16 cellular contexts compared by ENCODE assay signal in genomic region chr16:89113661-89114060, GRCh38. TPM values are rescaled to one million over a fixed set of nuclear protein-coding genes. Genes with fewer than 3 reads are reported as not detected.
A peak's percentile ranks its signal among the peaks of the same experiment; 100 is the strongest.
DNase-seq lines count a peak whose midpoint lies in the region; ATAC-seq and TF ChIP-seq lines count a peak whose summit lies in the region.
"Had no signal": no experiment of that assay in that cellular context is flagged by ENCODE, and none has a peak within 500 bp of the region (broad histone marks: within the 10 kb centered on the region; RNA-seq: fewer than 3 reads in every experiment).

No MANE protein-coding gene starts in this region.

- H3K9me3 ChIP-seq in osteoblast (ENCODE audit: low read depth, low read length) = no peaks in the 10 kb centered on the region
- H3K9me3 ChIP-seq in prostate gland = no peaks in the 10 kb centered on the region
- H3K9me3 ChIP-seq: adrenal gland had no signal

- no peak for ATAC-seq in HG03432 (IDR thresholded peaks at IDR 0.05; ENCODE audit: unreplicated experiment)
- no peak for ATAC-seq in HG03045 (IDR thresholded peaks at IDR 0.05; ENCODE audit: unreplicated experiment)
- ATAC-seq: K562 had no signal

- peak overlapping the region; percentile 91 for H3K27ac Mint-ChIP-seq in activated T-helper 2 cell treated with anti-CD3 and anti-CD28 coated beads, Interferon-gamma antibody, Interleukin-2, Interleukin-4, amounts not matched to agents 10 μg/mL and 5 μg/mL and 100 μg/mL, durations not matched to agents 14 hours and 24 hours and 36 hours
- H3K27ac Mint-ChIP-seq: progenitor cell of endocrine pancreas had no signal

- H3K36me3 ChIP-seq in osteoblast (ENCODE audit: insufficient read depth, low read length) = peaks cover 11% of the 10 kb centered on the region
- no peaks in the 10 kb centered on the region for H3K36me3 ChIP-seq in prostate gland

- no peak for TF ChIP-seq CTCF in osteoblast (IDR thresholded peaks at IDR 0.05; ENCODE audit: extremely low read depth, low read depth, low read length)
- no peak for TF ChIP-seq CTCF in prostate gland (IDR thresholded peaks at IDR 0.05)

- 98% methylated on average over 25 of the region's 27 CpGs for WGBS in prostate gland

- no peaks in the 10 kb centered on the region for H3K27me3 ChIP-seq in osteoblast (ENCODE audit: insufficient read depth, low read length)
- no peaks in the 10 kb centered on the region for H3K27me3 ChIP-seq in prostate gland (replicated peaks; ENCODE audit: insufficient read depth)
- H3K27me3 ChIP-seq: adrenal gland had no signal

- H3K4me1 ChIP-seq in osteoblast (ENCODE audit: insufficient read depth, low read length) = peaks cover 8% of the 10 kb centered on the region
- no peaks in the 10 kb centered on the region for H3K4me1 ChIP-seq in prostate gland (replicated peaks)

- H3K4me3 ChIP-seq in osteoblast (ENCODE audit: insufficient read depth, low read length) = no peak overlapping the region
- no peak overlapping the region for H3K4me3 ChIP-seq in prostate gland
- H3K4me3 ChIP-seq: adrenal gland, K562 had no signal

- peak; percentile 61 for DNase-seq in activated effector memory CD4-positive, alpha-beta T cell treated with anti-CD3 and anti-CD28 coated beads, Interleukin-2, amount 50 U/mL, for 16 hours
- no peak for DNase-seq in activated effector memory CD4-positive, alpha-beta T cell treated with Interleukin-2 at 50 U/mL for 16 hours
- DNase-seq in activated T-helper 2 cell treated with anti-CD3 and anti-CD28 coated beads, Interferon-gamma antibody, Interleukin-2, Interleukin-4, amounts not matched to agents 10 μg/mL and 5 μg/mL and 100 μg/mL, durations not matched to agents 14 hours and 24 hours and 36 hours (ENCODE audit: low spot score) = no peak
- DNase-seq in osteoblast (ENCODE audit: insufficient read length, low spot score, missing footprints) = peak; percentile 50
- DNase-seq in prostate gland (ENCODE audit: low spot score) = no peak
- DNase-seq: adrenal gland; erythroblast; NCI-H1436; NCI-H510A; RPMI8226; stimulated activated CD4-positive, alpha-beta T cell treated with anti-CD3 and anti-CD28 coated beads, Interleukin-12 subunit alpha, Interleukin-12 subunit beta, amount 100 ng/mL, for 4 hours had no signal

- H3K27me3 Mint-ChIP-seq in activated T-helper 2 cell treated with anti-CD3 and anti-CD28 coated beads, Interferon-gamma antibody, Interleukin-2, Interleukin-4, amounts not matched to agents 10 μg/mL and 5 μg/mL and 100 μg/mL, durations not matched to agents 14 hours and 24 hours and 36 hours (ENCODE audit: low read depth) = no peaks in the 10 kb centered on the region
- H3K27me3 Mint-ChIP-seq: progenitor cell of endocrine pancreas had no signal

- intact Hi-C loops in activated T-helper 2 cell treated with anti-CD3 and anti-CD28 coated beads, Interferon-gamma antibody, Interleukin-2, Interleukin-4, amounts not matched to agents 10 μg/mL and 5 μg/mL and 100 μg/mL, durations not matched to agents 14 hours and 24 hours and 36 hours (cut with micrococcal nuclease) = loop anchor here (10.0 kb wide), 1 partner anchor 101 kb away; the partner anchor contains the start of gene ZNF778
- intact Hi-C loops in prostate gland (cut with DNase I) = no loop called here

- no peak overlapping the region for H3K4me2 ChIP-seq in osteoblast (ENCODE audit: insufficient read depth, low read length)

- no peaks in the 10 kb centered on the region for H4K20me1 ChIP-seq in osteoblast (ENCODE audit: insufficient read depth, low read length)

- no peak overlapping the region for H2AFZ ChIP-seq in osteoblast (ENCODE audit: low read length)

- H3K4me1 Mint-ChIP-seq in activated T-helper 2 cell treated with anti-CD3 and anti-CD28 coated beads, Interferon-gamma antibody, Interleukin-2, Interleukin-4, amounts not matched to agents 10 μg/mL and 5 μg/mL and 100 μg/mL, durations not matched to agents 14 hours and 24 hours and 36 hours (ENCODE audit: low read depth) = peaks cover 32% of the 10 kb centered on the region

- no peaks in the 10 kb centered on the region for H3K79me2 ChIP-seq in osteoblast (ENCODE audit: insufficient read depth, low read length)

- peak; percentile 23 for TF ChIP-seq POLR2A in GM18526 (IDR thresholded peaks at IDR 0.05; ENCODE audit: extremely low read depth, insufficient read length)
- TF ChIP-seq POLR2A in prostate gland (IDR thresholded peaks at IDR 0.05) = no peak

- peaks cover 43% of the 10 kb centered on the region for H3K36me3 Mint-ChIP-seq in activated T-helper 2 cell treated with anti-CD3 and anti-CD28 coated beads, Interferon-gamma antibody, Interleukin-2, Interleukin-4, amounts not matched to agents 10 μg/mL and 5 μg/mL and 100 μg/mL, durations not matched to agents 14 hours and 24 hours and 36 hours (ENCODE audit: low read depth)

- H3K4me3 Mint-ChIP-seq in activated T-helper 2 cell treated with anti-CD3 and anti-CD28 coated beads, Interferon-gamma antibody, Interleukin-2, Interleukin-4, amounts not matched to agents 10 μg/mL and 5 μg/mL and 100 μg/mL, durations not matched to agents 14 hours and 24 hours and 36 hours (ENCODE audit: low read depth) = no peak overlapping the region

- H3K9me3 Mint-ChIP-seq in activated T-helper 2 cell treated with anti-CD3 and anti-CD28 coated beads, Interferon-gamma antibody, Interleukin-2, Interleukin-4, amounts not matched to agents 10 μg/mL and 5 μg/mL and 100 μg/mL, durations not matched to agents 14 hours and 24 hours and 36 hours = no peaks in the 10 kb centered on the region

- H3K27ac ChIP-seq in osteoblast (ENCODE audit: low read depth, low read length) = no peak overlapping the region
- H3K27ac ChIP-seq in prostate gland = no peak overlapping the region

RNA-seq across cellular contexts. Expression of gene ACSF3, which starts 20.0 kb away (rescaled TPM):
- 36.3 and 39.8 TPM in 2 replicates for total RNA-seq in activated T-helper 2 cell treated with anti-CD3 and anti-CD28 coated beads, Interferon-gamma antibody, Interleukin-2, Interleukin-4, amounts not matched to agents 10 μg/mL and 5 μg/mL and 100 μg/mL, durations not matched to agents 14 hours and 24 hours and 36 hours
- 25.6 and 29.3 TPM in 2 replicates for total RNA-seq in osteoblast
- total RNA-seq in prostate gland = 10 to 100 TPM; 42.1 to 80.5 TPM

RNA-seq across cellular contexts. Expression of gene CDH15, which starts 57.9 kb away (rescaled TPM):
- not detected in 2 replicates for total RNA-seq in activated T-helper 2 cell treated with anti-CD3 and anti-CD28 coated beads, Interferon-gamma antibody, Interleukin-2, Interleukin-4, amounts not matched to agents 10 μg/mL and 5 μg/mL and 100 μg/mL, durations not matched to agents 14 hours and 24 hours and 36 hours
- total RNA-seq in osteoblast (1.5 and 2.2 TPM in 2 replicates), prostate gland (1 to 10 TPM in 1 of 2 donors, under 1 TPM in 1; 0.64 to 2.7 TPM)
- total RNA-seq: progenitor cell of endocrine pancreas had no signal

Comparison
In these comparisons a context has a peak if more than half of its experiments do, and no peak if none do; other contexts are left out.
1. DNase-seq: peak in activated effector memory CD4-positive, alpha-beta T cell treated with anti-CD3 and anti-CD28 coated beads, Interleukin-2, amount 50 U/mL, for 16 hours (single experiment) and osteoblast (single experiment); none in activated effector memory CD4-positive, alpha-beta T cell treated with Interleukin-2 at 50 U/mL for 16 hours (single experiment), activated T-helper 2 cell treated with anti-CD3 and anti-CD28 coated beads, Interferon-gamma antibody, Interleukin-2, Interleukin-4, amounts not matched to agents 10 μg/mL and 5 μg/mL and 100 μg/mL, durations not matched to agents 14 hours and 24 hours and 36 hours (single experiment) and prostate gland (single experiment).